ENCODE assay signal across 8 cellular contexts in genomic region chr11:33774356-33775063, GRCh38. TPM values are rescaled to one million over a fixed set of nuclear protein-coding genes. Genes with fewer than 3 reads are reported as not detected.
A peak's percentile ranks its signal among the peaks of the same experiment; 100 is the strongest.
DNase-seq lines count a peak whose midpoint lies in the region; ATAC-seq and TF ChIP-seq lines count a peak whose summit lies in the region.

A gene with protein sequence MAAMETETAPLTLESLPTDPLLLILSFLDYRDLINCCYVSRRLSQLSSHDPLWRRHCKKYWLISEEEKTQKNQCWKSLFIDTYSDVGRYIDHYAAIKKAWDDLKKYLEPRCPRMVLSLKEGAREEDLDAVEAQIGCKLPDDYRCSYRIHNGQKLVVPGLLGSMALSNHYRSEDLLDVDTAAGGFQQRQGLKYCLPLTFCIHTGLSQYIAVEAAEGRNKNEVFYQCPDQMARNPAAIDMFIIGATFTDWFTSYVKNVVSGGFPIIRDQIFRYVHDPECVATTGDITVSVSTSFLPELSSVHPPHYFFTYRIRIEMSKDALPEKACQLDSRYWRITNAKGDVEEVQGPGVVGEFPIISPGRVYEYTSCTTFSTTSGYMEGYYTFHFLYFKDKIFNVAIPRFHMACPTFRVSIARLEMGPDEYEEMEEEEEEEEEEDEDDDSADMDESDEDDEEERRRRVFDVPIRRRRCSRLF (minus strand): TSS chr11:33774520. CDS start chr11:33774497, 23 bp downstream.

- H3K4me3 ChIP-seq in OCI-LY7 (ENCODE audit: low read depth, low read length, poor library complexity, severe bottlenecking) (peak within 1 kb of the TSS; percentile 97), mononuclear cell (ENCODE audit: low read length) (peak within 1 kb of the TSS; percentile 88)

- TF ChIP-seq CTCF in OCI-LY7 (conservative IDR thresholded peaks at IDR 0.05; ENCODE audit: low read length), result no peak

- H3K4me3 Mint-ChIP-seq in IgD-negative memory B cell, result peak within 1 kb of the TSS; percentile 94 to 99 (median 97)

- peaks cover 16% of the 10 kb centered on the region for H3K4me1 ChIP-seq in OCI-LY7 (ENCODE audit: insufficient read depth, low read length, poor library complexity, severe bottlenecking)
- peaks cover 24% of the 10 kb centered on the region for H3K4me1 ChIP-seq in mononuclear cell (ENCODE audit: insufficient read depth, low read length)

- peaks cover 8% of the 10 kb centered on the region for H3K27me3 Mint-ChIP-seq in IgD-negative memory B cell

- no TSS peak for BruUV-seq in OCI-LY7 (replicated peaks; lab: Mats Ljungman, UMichigan)

- H3K79me2 ChIP-seq in OCI-LY7 (ENCODE audit: insufficient read depth, low read depth, low read length), result no peaks in the 10 kb centered on the region

- POLR2A ChIA-PET in OCI-LY7 (lab: Charles Lee), result interaction anchor here (0.6 to 1.1 kb wide), 4 partner anchors 20 to 846 kb away, joined by 3 to 6 read pairs (median 3); no protein-coding TSS in a partner anchor

- DNase-seq in D341Med (ENCODE audit: low spot score), result peak; percentile 98
- peak; percentile 93 for DNase-seq in OCI-LY7 (ENCODE audit: low spot score)
- DNase-seq in activated T-cell treated with anti-CD3 and anti-CD28 coated beads for 4 hours, result peak; percentile 82
- DNase-seq in epithelial cell of prostate (ENCODE audit: low read depth, low spot score), result no peak
- peak; percentile 48 to 77 for DNase-seq in stimulated activated CD8-positive, alpha-beta memory T cell treated with anti-CD3 and anti-CD28 coated beads, Interleukin-4, amount 100 ng/mL, for 1 hour (ENCODE audit: low read depth in 2 of 2, low spot score in 1 of 2)

- CTCF ChIA-PET in OCI-LY7 (lab: Charles Lee; ENCODE audit: unreplicated experiment), result no interaction called here

- intact Hi-C loops in OCI-LY7 (cut with micrococcal nuclease; ENCODE audit: unreplicated experiment), result no loop called here

- no peaks in the 10 kb centered on the region for H3K36me3 ChIP-seq in OCI-LY7 (ENCODE audit: insufficient read depth, low read length)

- peak within 1 kb of the TSS; percentile 86 to 95 (median 94) for H3K27ac Mint-ChIP-seq in IgD-negative memory B cell

- peak within 1 kb of the TSS; percentile 97 for H2AFZ ChIP-seq in OCI-LY7 (ENCODE audit: low read length)

- H3K27me3 ChIP-seq in mononuclear cell (ENCODE audit: insufficient read depth, low read length), result peaks cover 33% of the 10 kb centered on the region

- H4K20me1 ChIP-seq in OCI-LY7 (ENCODE audit: insufficient read depth, low read length), result no peaks in the 10 kb centered on the region

- H3K27ac ChIP-seq in OCI-LY7 (ENCODE audit: low read depth, low read length, poor library complexity, severe bottlenecking) (no peak within 1 kb of the TSS), epithelial cell of prostate (peak within 1 kb of the TSS; percentile 83)

- H3K9me3 Mint-ChIP-seq in IgD-negative memory B cell, result no peaks in the 10 kb centered on the region

- no peaks in the 10 kb centered on the region for H3K9me2 ChIP-seq in OCI-LY7 (ENCODE audit: insufficient read depth, low read length)

- ATAC-seq in GM21529 (IDR thresholded peaks at IDR 0.05; ENCODE audit: unreplicated experiment), result peak; percentile 74

- peak within 1 kb of the TSS; percentile 87 for H3K4me2 ChIP-seq in OCI-LY7 (ENCODE audit: low read length)

- peaks cover 2% of the 10 kb centered on the region for H3K36me3 Mint-ChIP-seq in IgD-negative memory B cell

- peaks cover 17 to 29% (median 18%) of the 10 kb centered on the region in 3 donors for H3K4me1 Mint-ChIP-seq in IgD-negative memory B cell

- no peaks in the 10 kb centered on the region for H3K9me3 ChIP-seq in OCI-LY7 (ENCODE audit: low read length)
- H3K9me3 ChIP-seq in mononuclear cell (ENCODE audit: low read depth, low read length), result no peaks in the 10 kb centered on the region

RNA-seq across cellular contexts. Expression of the gene that starts here (rescaled TPM):
- polyA plus RNA-seq in IgD-negative memory B cell, result 26.6 TPM
- total RNA-seq in OCI-LY7 (2014; rRNA removed; shearing (Covaris generic)), result 11.6 and 12.1 TPM in 2 replicates
- total RNA-seq in OCI-LY7 (2022) (19.2 and 21.3 TPM in 2 replicates), mononuclear cell (93.9 TPM)
